In the genomic region with DNA sequence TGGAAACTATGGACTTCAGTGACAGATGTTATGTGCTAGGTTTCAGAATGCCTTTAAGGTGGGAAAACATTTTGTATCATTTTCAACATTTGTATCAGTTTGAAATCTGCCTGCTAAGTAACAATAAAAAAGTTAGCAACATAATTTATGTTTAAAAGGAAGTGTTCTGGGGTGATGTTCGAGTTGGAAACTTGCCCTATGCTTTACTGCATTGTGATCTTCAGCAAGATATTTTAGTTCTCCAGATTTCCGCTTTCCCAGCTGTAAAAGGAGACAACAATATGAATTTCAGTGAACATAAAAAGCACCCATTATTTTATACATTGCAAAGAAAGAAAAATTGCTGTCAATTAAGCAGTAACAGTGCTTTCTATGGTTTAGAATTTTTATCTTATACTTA, we compare ENCODE assay signal across 31 cellular contexts.
"Had no signal": no experiment of that assay in that cellular context is flagged by ENCODE, and none has a peak within 500 bp of the region (broad histone marks: within the 10 kb centered on the region; RNA-seq: fewer than 3 reads in every experiment).

No MANE protein-coding gene starts in this region.

- DNase-seq: activated CD4-positive, alpha-beta memory T cell treated with anti-CD3 and anti-CD28 coated beads for 36 hours; activated CD4-positive, alpha-beta T cell treated with anti-CD3 and anti-CD28 coated beads, Interleukin-2, amount 10 ng/mL, durations not matched to agents 24 days and 14 days; activated CD4-positive, CD25-positive, alpha-beta regulatory T cell treated with anti-CD3 and anti-CD28 coated beads, Interleukin-2, amount 50 U/mL, for 72 hours; activated CD8-positive, alpha-beta memory T cell treated with anti-CD3 and anti-CD28 coated beads, Interleukin-2, amount 50 U/mL, for 4 hours; activated effector memory CD4-positive, alpha-beta T cell treated with anti-CD3 and anti-CD28 coated beads, Interleukin-2, amount 50 U/mL, for 16 hours; activated naive CD4-positive, alpha-beta T cell treated with anti-CD3 and anti-CD28 coated beads for 36 hours; activated naive CD8-positive, alpha-beta T cell treated with anti-CD3 and anti-CD28 coated beads for 36 hours; activated T-cell treated with anti-CD3 and anti-CD28 coated beads, Interleukin-2, amount 50 U/mL, for 1 hour; adrenal gland; aorta; brain microvascular endothelial cell; caudate nucleus; effector CD4-positive, alpha-beta T cell; gastrocnemius medialis; glutamatergic neuron; kidney glomerular epithelial cell; left lung; midbrain; naive thymus-derived CD4-positive, alpha-beta T cell; nucleus accumbens; pancreas; retina; sigmoid colon; small intestine; stimulated activated CD4-positive, alpha-beta T cell treated with anti-CD3 and anti-CD28 coated beads, Interleukin-4, amount 100 ng/mL, for 24 hours; stomach; SW 1271; T-helper 9 cell; thyroid gland; upper lobe of left lung had no signal

- ATAC-seq: gastrocnemius medialis; left lung; naive thymus-derived CD4-positive, alpha-beta T cell; pancreas; stimulated activated effector memory CD8-positive, alpha-beta T cell treated with anti-CD3 and anti-CD28 coated beads, Interleukin-12 subunit alpha, Interleukin-12 subunit beta, amount 100 ng/mL, for 72 hours had no signal
